Comparison of ENCODE assay signal across 27 cellular contexts in genomic region chr1:148435406-148435805, GRCh38. TPM values are rescaled to one million over a fixed set of nuclear protein-coding genes. Genes with fewer than 3 reads are reported as not detected.
A peak's percentile ranks its signal among the peaks of the same experiment; 100 is the strongest.
DNase-seq lines count a peak whose midpoint lies in the region; ATAC-seq and TF ChIP-seq lines count a peak whose summit lies in the region.
"Had no signal": no experiment of that assay in that cellular context is flagged by ENCODE, and none has a peak within 500 bp of the region (broad histone marks: within the 10 kb centered on the region; RNA-seq: fewer than 3 reads in every experiment).

No MANE protein-coding gene starts in this region.

- H3K4me3 Mint-ChIP-seq in activated CD4-positive, alpha-beta memory T cell treated with anti-CD3 and anti-CD28 coated beads for 36 hours = no peak overlapping the region
- no peak overlapping the region for H3K4me3 Mint-ChIP-seq in activated CD4-positive, alpha-beta memory T cell treated with anti-CD3 and anti-CD28 coated beads, Interleukin-2, amount 10 ng/mL, durations not matched to agents 7 days and 5 days
- no peak overlapping the region for H3K4me3 Mint-ChIP-seq in natural killer cell
- H3K4me3 Mint-ChIP-seq in natural killer cell treated with Interleukin-12 subunit alpha and Interleukin-12 subunit beta and Interleukin-15 and Interleukin-18, amount 100 ng/mL, for 72 hours = no peak overlapping the region
- H3K4me3 Mint-ChIP-seq in T-cell = no peak overlapping the region
- no peak overlapping the region for H3K4me3 Mint-ChIP-seq in naive thymus-derived CD8-positive, alpha-beta T cell
- H3K4me3 Mint-ChIP-seq: GM23338, H9 had no signal

- POLR2A ChIA-PET in activated CD4-positive, alpha-beta memory T cell treated with anti-CD3 and anti-CD28 coated beads for 36 hours (lab: Charles Lee) = no interaction called here
- POLR2A ChIA-PET in activated CD4-positive, alpha-beta memory T cell treated with anti-CD3 and anti-CD28 coated beads, Interleukin-2, amount 10 ng/mL, durations not matched to agents 7 days and 5 days (lab: Charles Lee) = no interaction called here
- POLR2A ChIA-PET in T-cell (lab: Charles Lee) = interaction anchor here in 1 of 2 donors (0.5 kb wide), 1 partner anchor 61 kb away, joined by 3 read pairs; no protein-coding TSS in a partner anchor
- POLR2A ChIA-PET in naive thymus-derived CD8-positive, alpha-beta T cell (lab: Charles Lee) = no interaction called here

- no peak for DNase-seq in activated CD4-positive, alpha-beta memory T cell treated with anti-CD3 and anti-CD28 coated beads for 36 hours
- no peak for DNase-seq in activated CD4-positive, alpha-beta memory T cell treated with anti-CD3 and anti-CD28 coated beads, Interleukin-2, amount 10 ng/mL, durations not matched to agents 7 days and 5 days
- DNase-seq in natural killer cell (no peak), T-cell (no peak)
- DNase-seq in natural killer cell treated with Interleukin-12 subunit alpha and Interleukin-12 subunit beta and Interleukin-15 and Interleukin-18, amount 100 ng/mL, for 72 hours (ENCODE audit: low spot score) = no peak
- no peak for DNase-seq in naive thymus-derived CD8-positive, alpha-beta T cell
- DNase-seq: 8988T; ACHN; Caco-2; H9; NCI-H1048; NCI-H1417; NCI-H1694; NCI-H2029 treated with DMSO at 0.1 percent for 48 hours; NCI-H446 treated with DMSO at 0.1 percent for 48 hours; NCI-H526; NCI-H82; NK-92 treated with Interleukin-12 subunit alpha and Interleukin-12 subunit beta, amount 100 ng/mL, for 24 hours; PC-9; SJCRH30 had no signal

- TF ChIP-seq CTCF in natural killer cell (IDR thresholded peaks at IDR 0.05) = no peak

- H3K27me3 Mint-ChIP-seq in activated CD4-positive, alpha-beta memory T cell treated with anti-CD3 and anti-CD28 coated beads for 36 hours = no peaks in the 10 kb centered on the region
- no peaks in the 10 kb centered on the region for H3K27me3 Mint-ChIP-seq in activated CD4-positive, alpha-beta memory T cell treated with anti-CD3 and anti-CD28 coated beads, Interleukin-2, amount 10 ng/mL, durations not matched to agents 7 days and 5 days
- H3K27me3 Mint-ChIP-seq in natural killer cell (ENCODE audit: low read depth in 2 of 2) (no peaks in the 10 kb centered on the region), T-cell (no peaks in the 10 kb centered on the region)
- H3K27me3 Mint-ChIP-seq in natural killer cell treated with Interleukin-12 subunit alpha and Interleukin-12 subunit beta and Interleukin-15 and Interleukin-18, amount 100 ng/mL, for 72 hours = no peaks in the 10 kb centered on the region
- H3K27me3 Mint-ChIP-seq in naive thymus-derived CD8-positive, alpha-beta T cell = no peaks in the 10 kb centered on the region

- H3K27ac Mint-ChIP-seq in activated CD4-positive, alpha-beta memory T cell treated with anti-CD3 and anti-CD28 coated beads for 36 hours = peak overlapping the region; percentile 67
- no peak overlapping the region for H3K27ac Mint-ChIP-seq in activated CD4-positive, alpha-beta memory T cell treated with anti-CD3 and anti-CD28 coated beads, Interleukin-2, amount 10 ng/mL, durations not matched to agents 7 days and 5 days
- peak overlapping the region; percentile 16 to 60 for H3K27ac Mint-ChIP-seq in natural killer cell
- H3K27ac Mint-ChIP-seq in natural killer cell treated with Interleukin-12 subunit alpha and Interleukin-12 subunit beta and Interleukin-15 and Interleukin-18, amount 100 ng/mL, for 72 hours = no peak overlapping the region
- peak overlapping the region; percentile 8 to 80 for H3K27ac Mint-ChIP-seq in T-cell
- H3K27ac Mint-ChIP-seq in naive thymus-derived CD8-positive, alpha-beta T cell = peak overlapping the region; percentile 33 to 85 (median 72)
- H3K27ac Mint-ChIP-seq: GM23338, H9 had no signal

- CTCF ChIA-PET in activated CD4-positive, alpha-beta memory T cell treated with anti-CD3 and anti-CD28 coated beads for 36 hours (lab: Charles Lee) = no interaction called here
- CTCF ChIA-PET in activated CD4-positive, alpha-beta memory T cell treated with anti-CD3 and anti-CD28 coated beads, Interleukin-2, amount 10 ng/mL, durations not matched to agents 7 days and 5 days (lab: Charles Lee) = no interaction called here
- CTCF ChIA-PET in T-cell (lab: Charles Lee) = no interaction called here

- peaks cover 62% of the 10 kb centered on the region for H3K4me1 Mint-ChIP-seq in activated CD4-positive, alpha-beta memory T cell treated with anti-CD3 and anti-CD28 coated beads for 36 hours (ENCODE audit: low read depth)
- H3K4me1 Mint-ChIP-seq in activated CD4-positive, alpha-beta memory T cell treated with anti-CD3 and anti-CD28 coated beads, Interleukin-2, amount 10 ng/mL, durations not matched to agents 7 days and 5 days = peaks cover 7% of the 10 kb centered on the region
- H3K4me1 Mint-ChIP-seq in natural killer cell = peaks cover 65 to 68% of the 10 kb centered on the region in 2 donors
- peaks cover 47 to 54% of the 10 kb centered on the region in 2 donors for H3K4me1 Mint-ChIP-seq in natural killer cell treated with Interleukin-12 subunit alpha and Interleukin-12 subunit beta and Interleukin-15 and Interleukin-18, amount 100 ng/mL, for 72 hours (ENCODE audit: low read depth in 2 of 2)
- peaks cover 64 to 79% (median 76%) of the 10 kb centered on the region in 3 donors for H3K4me1 Mint-ChIP-seq in T-cell
- peaks cover 28 to 79% (median 75%) of the 10 kb centered on the region in 4 donors for H3K4me1 Mint-ChIP-seq in naive thymus-derived CD8-positive, alpha-beta T cell

- H3K36me3 Mint-ChIP-seq in activated CD4-positive, alpha-beta memory T cell treated with anti-CD3 and anti-CD28 coated beads for 36 hours = peaks cover 26% of the 10 kb centered on the region
- peaks cover 56% of the 10 kb centered on the region for H3K36me3 Mint-ChIP-seq in activated CD4-positive, alpha-beta memory T cell treated with anti-CD3 and anti-CD28 coated beads, Interleukin-2, amount 10 ng/mL, durations not matched to agents 7 days and 5 days (ENCODE audit: low read depth)
- peaks cover 8% of the 10 kb centered on the region for H3K36me3 Mint-ChIP-seq in natural killer cell
- peaks cover 19% of the 10 kb centered on the region for H3K36me3 Mint-ChIP-seq in natural killer cell treated with Interleukin-12 subunit alpha and Interleukin-12 subunit beta and Interleukin-15 and Interleukin-18, amount 100 ng/mL, for 72 hours
- H3K36me3 Mint-ChIP-seq in T-cell = peaks cover 65% of the 10 kb centered on the region
- peaks cover 11 to 62% (median 38%) of the 10 kb centered on the region in 3 donors for H3K36me3 Mint-ChIP-seq in naive thymus-derived CD8-positive, alpha-beta T cell

- intact Hi-C loops in activated CD4-positive, alpha-beta memory T cell treated with anti-CD3 and anti-CD28 coated beads for 36 hours (cut with micrococcal nuclease) = no loop called here
- intact Hi-C loops in natural killer cell (cut with micrococcal nuclease) = loop anchor here (10.0 kb wide), 1 partner anchor 51 kb away; no protein-coding TSS in a partner anchor

- no peak for ATAC-seq in natural killer cell
- ATAC-seq in natural killer cell treated with Interleukin-12 subunit alpha and Interleukin-12 subunit beta and Interleukin-15 and Interleukin-18, amount 100 ng/mL, for 72 hours = no peak
- ATAC-seq in T-cell (replicated peaks in 1 of 4) = no peak
- no peak for ATAC-seq in naive thymus-derived CD8-positive, alpha-beta T cell
- no peak for ATAC-seq in HG03520 (IDR thresholded peaks at IDR 0.05; ENCODE audit: unreplicated experiment)
- ATAC-seq in HG03432 (IDR thresholded peaks at IDR 0.05; ENCODE audit: unreplicated experiment) = no peak
- ATAC-seq: GM23338, Right ventricle myocardium inferior had no signal

- peaks cover 3% of the 10 kb centered on the region for H3K9me3 Mint-ChIP-seq in activated CD4-positive, alpha-beta memory T cell treated with anti-CD3 and anti-CD28 coated beads for 36 hours
- H3K9me3 Mint-ChIP-seq in activated CD4-positive, alpha-beta memory T cell treated with anti-CD3 and anti-CD28 coated beads, Interleukin-2, amount 10 ng/mL, durations not matched to agents 7 days and 5 days = no peaks in the 10 kb centered on the region
- H3K9me3 Mint-ChIP-seq in natural killer cell = no peaks in the 10 kb centered on the region
- no peaks in the 10 kb centered on the region for H3K9me3 Mint-ChIP-seq in natural killer cell treated with Interleukin-12 subunit alpha and Interleukin-12 subunit beta and Interleukin-15 and Interleukin-18, amount 100 ng/mL, for 72 hours
- H3K9me3 Mint-ChIP-seq in T-cell = no peaks in the 10 kb centered on the region
- H3K9me3 Mint-ChIP-seq in naive thymus-derived CD8-positive, alpha-beta T cell = peaks cover 0 to 2% (median 0%) of the 10 kb centered on the region in 9 donors

RNA-seq across cellular contexts. Expression of gene PPIAL4G, which starts 47.7 kb away (rescaled TPM):
- under 1 TPM; 0.12 to 0.14 TPM for total RNA-seq in activated CD4-positive, alpha-beta memory T cell treated with anti-CD3 and anti-CD28 coated beads for 36 hours
- under 1 TPM; 0.45 to 0.86 TPM for total RNA-seq in activated CD4-positive, alpha-beta memory T cell treated with anti-CD3 and anti-CD28 coated beads, Interleukin-2, amount 10 ng/mL, durations not matched to agents 7 days and 5 days
- total RNA-seq in natural killer cell (under 1 TPM; 0.33 to 0.50 (median 0.43) TPM), T-cell (1 to 10 TPM in 3 of 5 donors, under 1 TPM in 2; 0.40 to 2.1 (median 2.0) TPM)
- under 1 TPM; 0.24 to 0.36 TPM for total RNA-seq in natural killer cell treated with Interleukin-12 subunit alpha and Interleukin-12 subunit beta and Interleukin-15 and Interleukin-18, amount 100 ng/mL, for 72 hours
- total RNA-seq in naive thymus-derived CD8-positive, alpha-beta T cell = 1 to 10 TPM; 2.6 to 3.0 TPM
- under 1 TPM; 0.06 to 0.10 (median 0.08) TPM for polyA plus RNA-seq in naive thymus-derived CD8-positive, alpha-beta T cell
- total RNA-seq: Caco-2, GM23338, H9, HT-29, PC-9, Right ventricle myocardium inferior, RPMI7951, SJCRH30 had no signal
- polyA plus RNA-seq: BJ, GM23338 had no signal

Comparison
In these comparisons a context has a peak if more than half of its experiments do, and no peak if none do; other contexts are left out.
1. H3K27ac Mint-ChIP-seq: peak in activated CD4-positive, alpha-beta memory T cell treated with anti-CD3 and anti-CD28 coated beads for 36 hours (single experiment), natural killer cell (2 of 2), T-cell (2 of 2) and naive thymus-derived CD8-positive, alpha-beta T cell (10 of 10); none in activated CD4-positive, alpha-beta memory T cell treated with anti-CD3 and anti-CD28 coated beads, Interleukin-2, amount 10 ng/mL, durations not matched to agents 7 days and 5 days (single experiment) and natural killer cell treated with Interleukin-12 subunit alpha and Interleukin-12 subunit beta and Interleukin-15 and Interleukin-18, amount 100 ng/mL, for 72 hours (0 of 2).